Comparison of ENCODE assay signal across 20 cellular contexts in genomic region chr3:107545680-107546120, GRCh38. TPM values are rescaled to one million over a fixed set of nuclear protein-coding genes. Genes with fewer than 3 reads are reported as not detected.
DNase-seq lines count a peak whose midpoint lies in the region; ATAC-seq and TF ChIP-seq lines count a peak whose summit lies in the region.
"Had no signal": no experiment of that assay in that cellular context is flagged by ENCODE, and none has a peak within 500 bp of the region (broad histone marks: within the 10 kb centered on the region; RNA-seq: fewer than 3 reads in every experiment).

No MANE protein-coding gene starts in this region.

- DNase-seq in A172 (ENCODE audit: low spot score) (peak; percentile 13), PC-3 (no peak), fibroblast of peridontal ligament (ENCODE audit: extremely low read depth) (peak; percentile 49), amygdala (lab: John Stamatoyannopoulos, UW) (no peak), NCI-H446 (lab: John Stamatoyannopoulos, UW) (no peak), ecto neural progenitor cell (ENCODE audit: low spot score) (no peak)
- DNase-seq in CD8-positive, alpha-beta T cell, result no peak
- DNase-seq: activated CD4-positive, alpha-beta T cell treated with anti-CD3 and anti-CD28 coated beads, Interleukin-2, amount 50 U/mL, for 48 hours; activated naive CD8-positive, alpha-beta T cell treated with anti-CD3 and anti-CD28 coated beads, Interleukin-2, amount 10 ng/mL, durations not matched to agents 7 days and 5 days; activated T-cell treated with anti-CD3 and anti-CD28 coated beads, Interleukin-2, amount 50 U/mL, for 48 hours; foreskin keratinocyte; GF-D8; left colon; NCI-H1417 treated with DMSO at 0.1 percent for 48 hours; NCI-H2171; NCI-H82; occipital lobe; stimulated activated CD4-positive, alpha-beta T cell treated with anti-CD3 and anti-CD28 coated beads, Interleukin-4, amount 100 ng/mL, for 24 hours had no signal

- no peak for ATAC-seq in CD8-positive, alpha-beta T cell
- 0 out of 2 replicates have a peak, but pooled peaks have one; percentile 33 for ATAC-seq in PC-3
- ATAC-seq in HG02970 (IDR thresholded peaks at IDR 0.05; ENCODE audit: low FRiP score, unreplicated experiment), result no peak
- ATAC-seq: foreskin keratinocyte, left colon, Panc1 had no signal

- H3K4me1 ChIP-seq in CD8-positive, alpha-beta T cell (ENCODE audit: insufficient read depth, low read length), result peaks cover 7% of the 10 kb centered on the region
- no peaks in the 10 kb centered on the region for H3K4me1 ChIP-seq in PC-3 (ENCODE audit: insufficient read depth, low read length)
- H3K4me1 ChIP-seq: foreskin keratinocyte had no signal

- no peak overlapping the region for H3K4me3 ChIP-seq in CD8-positive, alpha-beta T cell (ENCODE audit: low read depth, low read length)
- no peak overlapping the region for H3K4me3 ChIP-seq in PC-3 (ENCODE audit: low read length)

- peak overlapping the region; percentile 1 for H3K27ac Mint-ChIP-seq in CD8-positive, alpha-beta T cell
- H3K27ac Mint-ChIP-seq: activated naive CD8-positive, alpha-beta T cell treated with anti-CD3 and anti-CD28 coated beads, Interleukin-2, amount 10 ng/mL, durations not matched to agents 7 days and 5 days had no signal

- H3K9me3 ChIP-seq in CD8-positive, alpha-beta T cell (ENCODE audit: low read length), result no peaks in the 10 kb centered on the region
- no peaks in the 10 kb centered on the region for H3K9me3 ChIP-seq in PC-3 (ENCODE audit: low read length)

- H3K27me3 Mint-ChIP-seq in CD8-positive, alpha-beta T cell (ENCODE audit: low read depth), result no peaks in the 10 kb centered on the region
- H3K27me3 Mint-ChIP-seq: activated naive CD8-positive, alpha-beta T cell treated with anti-CD3 and anti-CD28 coated beads, Interleukin-2, amount 10 ng/mL, durations not matched to agents 7 days and 5 days had no signal

- no peak overlapping the region for H2AFZ ChIP-seq in PC-3 (ENCODE audit: low read length)

- H3K4me3 Mint-ChIP-seq in CD8-positive, alpha-beta T cell, result no peak overlapping the region
- H3K4me3 Mint-ChIP-seq: activated naive CD8-positive, alpha-beta T cell treated with anti-CD3 and anti-CD28 coated beads, Interleukin-2, amount 10 ng/mL, durations not matched to agents 7 days and 5 days had no signal

- H3K27me3 ChIP-seq in CD8-positive, alpha-beta T cell (ENCODE audit: insufficient read depth, low read length), result no peaks in the 10 kb centered on the region
- H3K27me3 ChIP-seq in PC-3 (ENCODE audit: low read length), result no peaks in the 10 kb centered on the region
- H3K27me3 ChIP-seq: foreskin keratinocyte had no signal

- no peak overlapping the region for H3K9ac ChIP-seq in PC-3 (ENCODE audit: low read length)

- H3K9me2 ChIP-seq in PC-3 (replicated peaks; ENCODE audit: low read length), result no peaks in the 10 kb centered on the region

- intact Hi-C loops in CD8-positive, alpha-beta T cell (cut with DNase I, micrococcal nuclease), result loop anchor here in 1 of 2 experiments (2.0 kb wide), 2 partner anchors 15 to 21 kb away; no protein-coding TSS in a partner anchor
- intact Hi-C loops in PC-3 (cut with micrococcal nuclease), result no loop called here

- peaks cover 18% of the 10 kb centered on the region for H3K36me3 Mint-ChIP-seq in CD8-positive, alpha-beta T cell

- no peaks in the 10 kb centered on the region for H3F3A ChIP-seq in PC-3 (ENCODE audit: low read length, unreplicated experiment)

- CTCF ChIA-PET in CD8-positive, alpha-beta T cell (lab: Charles Lee), result interaction anchor here (0.9 to 1.6 kb wide), 4 partner anchors 10 to 124 kb away, joined by 3 read pairs; no protein-coding TSS in a partner anchor
- CTCF ChIA-PET in PC-3 (lab: Charles Lee), result interaction anchor here (0.6 kb wide), 1 partner anchor 310 kb away, joined by 3 read pairs; no protein-coding TSS in a partner anchor

- H3K36me3 ChIP-seq in CD8-positive, alpha-beta T cell (ENCODE audit: insufficient read depth, low read length), result no peaks in the 10 kb centered on the region
- H3K36me3 ChIP-seq in PC-3 (ENCODE audit: low read depth, low read length), result no peaks in the 10 kb centered on the region

- H3K4me1 Mint-ChIP-seq in CD8-positive, alpha-beta T cell (ENCODE audit: low read depth), result peaks cover 40% of the 10 kb centered on the region

- TF ChIP-seq CTCF in CD8-positive, alpha-beta T cell (IDR thresholded peaks at IDR 0.05), result no peak
- no peak for TF ChIP-seq CTCF in PC-3 (conservative IDR thresholded peaks at IDR 0.05; ENCODE audit: low read depth, low read length)

- H3K9me3 Mint-ChIP-seq in CD8-positive, alpha-beta T cell, result peaks cover 2% of the 10 kb centered on the region

- no peak overlapping the region for H3K4me2 ChIP-seq in PC-3 (ENCODE audit: low read length)

- no TSS peak for BruUV-seq in PC-3 (replicated peaks; lab: Mats Ljungman, UMichigan)

- H3K27ac ChIP-seq in CD8-positive, alpha-beta T cell (ENCODE audit: low read depth, low read length), result no peak overlapping the region
- H3K27ac ChIP-seq in PC-3 (ENCODE audit: low read length), result no peak overlapping the region
- H3K27ac ChIP-seq: foreskin keratinocyte had no signal

- POLR2A ChIA-PET in CD8-positive, alpha-beta T cell (lab: Charles Lee), result interaction anchor here (0.6 to 1.2 kb wide), 2 partner anchors 14 to 312 kb away, joined by 3 read pairs; no protein-coding TSS in a partner anchor
- POLR2A ChIA-PET in PC-3 (lab: Charles Lee; ENCODE audit: unreplicated experiment), result no interaction called here

- H4K20me1 ChIP-seq in PC-3 (ENCODE audit: low read length), result no peaks in the 10 kb centered on the region

- H3K79me2 ChIP-seq in PC-3 (ENCODE audit: low read length), result no peaks in the 10 kb centered on the region

RNA-seq across cellular contexts. Expression of gene BBX, which starts 22.9 kb away (rescaled TPM):
- total RNA-seq in A172 (2014; rRNA removed; shearing (Covaris generic)), result 33.8 and 63.2 TPM in 2 replicates
- total RNA-seq in CD8-positive, alpha-beta T cell, result 10 to 100 TPM; 71.3 to 77.9 TPM
- 45.8 and 66.8 TPM in 2 replicates for total RNA-seq in PC-3 (2014; rRNA removed)

Comparison
In these comparisons a context has a peak if more than half of its experiments do, and no peak if none do; other contexts are left out.
1. DNase-seq: peak in A172 (single experiment) and fibroblast of peridontal ligament (single experiment); none in CD8-positive, alpha-beta T cell (0 of 7), PC-3 (single experiment), amygdala (0 of 56), NCI-H446 (0 of 2) and ecto neural progenitor cell (single experiment).